ENCODE assay signal across 1 cellular context in genomic region chr3:23741403-23741706, GRCh38.
TF ChIP-seq lines count a peak whose summit lies in the region.

No MANE protein-coding gene starts in this region.

TF ChIP-seq in A549, 52 proteins besides CTCF, POLR2A, EP300 and RAD21 (continued from another document):
- TF ChIP-seq GATA3 (IDR thresholded peaks at IDR 0.05; ENCODE audit: borderline replicate concordance) (no peak), HMGXB4 (CRISPR knock-in tag; IDR thresholded peaks at IDR 0.05; ENCODE audit: borderline replicate concordance) (no peak), KDM1A (IDR thresholded peaks at IDR 0.05; ENCODE audit: low read depth) (no peak)
TF ChIP-seq in A549: peak in this region for 0.
